10 cellular contexts compared by ENCODE assay signal in genomic region chr7:143395187-143396149, GRCh38. TPM values are rescaled to one million over a fixed set of nuclear protein-coding genes. Genes with fewer than 3 reads are reported as not detected.
DNase-seq lines count a peak whose midpoint lies in the region; ATAC-seq and TF ChIP-seq lines count a peak whose summit lies in the region.
"Had no signal": no experiment of that assay in that cellular context is flagged by ENCODE, and none has a peak within 500 bp of the region (broad histone marks: within the 10 kb centered on the region; RNA-seq: fewer than 3 reads in every experiment).

No MANE protein-coding gene starts in this region.

- H3K4me1 Mint-ChIP-seq in activated T-helper 1 cell treated with anti-CD3 and anti-CD28 coated beads, Interleukin-12 subunit alpha, Interleukin-12 subunit beta, Interleukin-2, Interleukin-4 antibody, amounts not matched to agents 30 ng/mL and 10 ng/mL and 1 ng/mL, durations not matched to agents 14 hours and 24 hours and 36 hours (ENCODE audit: low read depth), result peaks cover 6% of the 10 kb centered on the region

- intact Hi-C loops in activated T-helper 1 cell treated with anti-CD3 and anti-CD28 coated beads, Interleukin-12 subunit alpha, Interleukin-12 subunit beta, Interleukin-2, Interleukin-4 antibody, amounts not matched to agents 30 ng/mL and 10 ng/mL and 1 ng/mL, durations not matched to agents 14 hours and 24 hours and 36 hours (cut with micrococcal nuclease), result no loop called here

- no peaks in the 10 kb centered on the region; the same call in 1 of the 2 replicates for H3K9me3 ChIP-seq in AG04450 (ENCODE audit: control insufficient read depth, insufficient read depth, low read length)

- no peaks in the 10 kb centered on the region for H3K9me3 Mint-ChIP-seq in activated T-helper 1 cell treated with anti-CD3 and anti-CD28 coated beads, Interleukin-12 subunit alpha, Interleukin-12 subunit beta, Interleukin-2, Interleukin-4 antibody, amounts not matched to agents 30 ng/mL and 10 ng/mL and 1 ng/mL, durations not matched to agents 14 hours and 24 hours and 36 hours

- H3K27me3 ChIP-seq in AG04450 (ENCODE audit: control insufficient read depth, insufficient read depth, low read length), result peaks cover 3% of the 10 kb centered on the region

- H3K27ac ChIP-seq in AG04450 (ENCODE audit: low read depth, low read length), result no peak overlapping the region
- H3K27ac ChIP-seq: skin epidermis had no signal

- POLR2A ChIA-PET in AG04450 (lab: Yijun Ruan, JAX), result interaction anchor here (0.5 to 5.5 kb wide), 7 partner anchors 8 to 155 kb away, joined by 3 to 43 read pairs (median 6); partner anchors contain the start of genes CASP2 and ZYX

- CTCF ChIA-PET in AG04450 (lab: Charles Lee), result interaction anchor here (1.1 to 4.4 kb wide), 4 partner anchors 10 to 155 kb away, joined by 6 to 14 read pairs (median 6); no protein-coding TSS in a partner anchor

- H3K4me3 Mint-ChIP-seq in activated T-helper 1 cell treated with anti-CD3 and anti-CD28 coated beads, Interleukin-12 subunit alpha, Interleukin-12 subunit beta, Interleukin-2, Interleukin-4 antibody, amounts not matched to agents 30 ng/mL and 10 ng/mL and 1 ng/mL, durations not matched to agents 14 hours and 24 hours and 36 hours, result no peak overlapping the region

- DNase-seq in AG04450 (ENCODE audit: low read depth, low spot score) (no peak), left lobe of liver (ENCODE audit: low spot score) (peak; percentile 95), NCI-H2029 treated with DMSO at 0.1 percent for 48 hours (lab: John Stamatoyannopoulos, UW) (no peak), NCI-H2081 (lab: John Stamatoyannopoulos, UW) (no peak)
- no peak for DNase-seq in activated T-helper 1 cell treated with anti-CD3 and anti-CD28 coated beads, Interleukin-12 subunit alpha, Interleukin-12 subunit beta, Interleukin-2, Interleukin-4 antibody, amounts not matched to agents 30 ng/mL and 10 ng/mL and 1 ng/mL, durations not matched to agents 14 hours and 24 hours and 36 hours (ENCODE audit: low spot score)
- DNase-seq: NCI-H446 treated with DMSO at 0.1 percent for 48 hours had no signal

- peaks cover 11% of the 10 kb centered on the region for H3K36me3 Mint-ChIP-seq in activated T-helper 1 cell treated with anti-CD3 and anti-CD28 coated beads, Interleukin-12 subunit alpha, Interleukin-12 subunit beta, Interleukin-2, Interleukin-4 antibody, amounts not matched to agents 30 ng/mL and 10 ng/mL and 1 ng/mL, durations not matched to agents 14 hours and 24 hours and 36 hours (ENCODE audit: low read depth)

- H3K4me3 ChIP-seq in AG04450 (ENCODE audit: low read depth, low read length), result no peak overlapping the region
- H3K4me3 ChIP-seq: skin epidermis had no signal

- TF ChIP-seq CTCF in AG04450 (IDR thresholded peaks at IDR 0.05; ENCODE audit: low read depth, low read length), result peak; percentile 28; the same call in 1 of the 2 replicates

- H3K27ac Mint-ChIP-seq in activated T-helper 1 cell treated with anti-CD3 and anti-CD28 coated beads, Interleukin-12 subunit alpha, Interleukin-12 subunit beta, Interleukin-2, Interleukin-4 antibody, amounts not matched to agents 30 ng/mL and 10 ng/mL and 1 ng/mL, durations not matched to agents 14 hours and 24 hours and 36 hours, result peak overlapping the region; percentile 72

- H3K27me3 Mint-ChIP-seq in activated T-helper 1 cell treated with anti-CD3 and anti-CD28 coated beads, Interleukin-12 subunit alpha, Interleukin-12 subunit beta, Interleukin-2, Interleukin-4 antibody, amounts not matched to agents 30 ng/mL and 10 ng/mL and 1 ng/mL, durations not matched to agents 14 hours and 24 hours and 36 hours (ENCODE audit: insufficient read depth), result no peaks in the 10 kb centered on the region

- peak; percentile 45 for ATAC-seq in GM19452 (IDR thresholded peaks at IDR 0.05; ENCODE audit: unreplicated experiment)
- peak; percentile 75 for ATAC-seq in left lobe of liver
- no peak for ATAC-seq in HG03139 (IDR thresholded peaks at IDR 0.05; ENCODE audit: unreplicated experiment)
- ATAC-seq in HG03565 (IDR thresholded peaks at IDR 0.05; ENCODE audit: unreplicated experiment), result no peak

RNA-seq across cellular contexts. Expression of gene EPHA1, which starts 13.2 kb away (rescaled TPM):
- polyA plus RNA-seq in AG04450 (2011; rRNA removed), result 0.09 TPM in 1 of 2 replicates, not detected in the other
- 0.30 TPM in 1 of 2 replicates, not detected in the other for polyA minus RNA-seq in AG04450 (2011; rRNA and poly(A)+ RNA removed)
- total RNA-seq in activated T-helper 1 cell treated with anti-CD3 and anti-CD28 coated beads, Interleukin-12 subunit alpha, Interleukin-12 subunit beta, Interleukin-2, Interleukin-4 antibody, amounts not matched to agents 30 ng/mL and 10 ng/mL and 1 ng/mL, durations not matched to agents 14 hours and 24 hours and 36 hours, result not detected in 2 replicates
- 39.6 TPM for total RNA-seq in left lobe of liver

RNA-seq across cellular contexts. Expression of gene ZYX, which starts 14.3 kb away (rescaled TPM):
- 32.6 and 76.4 TPM in 2 replicates for polyA plus RNA-seq in AG04450 (2011; rRNA removed)
- polyA minus RNA-seq in AG04450 (2011; rRNA and poly(A)+ RNA removed), result 111 and 154 TPM in 2 replicates
- total RNA-seq in activated T-helper 1 cell treated with anti-CD3 and anti-CD28 coated beads, Interleukin-12 subunit alpha, Interleukin-12 subunit beta, Interleukin-2, Interleukin-4 antibody, amounts not matched to agents 30 ng/mL and 10 ng/mL and 1 ng/mL, durations not matched to agents 14 hours and 24 hours and 36 hours, result 73.9 and 78.8 TPM in 2 replicates
- 33.8 TPM for total RNA-seq in left lobe of liver

RNA-seq across cellular contexts. Expression of gene FAM131B, which starts 33.0 kb away (rescaled TPM):
- polyA plus RNA-seq in AG04450 (2011; rRNA removed), result 3.1 and 4.2 TPM in 2 replicates
- polyA minus RNA-seq in AG04450 (2011; rRNA and poly(A)+ RNA removed), result 6.9 and 7.0 TPM in 2 replicates
- total RNA-seq in activated T-helper 1 cell treated with anti-CD3 and anti-CD28 coated beads, Interleukin-12 subunit alpha, Interleukin-12 subunit beta, Interleukin-2, Interleukin-4 antibody, amounts not matched to agents 30 ng/mL and 10 ng/mL and 1 ng/mL, durations not matched to agents 14 hours and 24 hours and 36 hours, result 0.44 and 0.54 TPM in 2 replicates
- total RNA-seq in left lobe of liver, result 0.38 TPM

RNA-seq across cellular contexts. Expression of gene TAS2R60, which starts 47.8 kb away (rescaled TPM):
- polyA plus RNA-seq in AG04450 (2011; rRNA removed), result not detected in 2 replicates
- polyA minus RNA-seq in AG04450 (2011; rRNA and poly(A)+ RNA removed), result not detected in 2 replicates
- not detected in 2 replicates for total RNA-seq in activated T-helper 1 cell treated with anti-CD3 and anti-CD28 coated beads, Interleukin-12 subunit alpha, Interleukin-12 subunit beta, Interleukin-2, Interleukin-4 antibody, amounts not matched to agents 30 ng/mL and 10 ng/mL and 1 ng/mL, durations not matched to agents 14 hours and 24 hours and 36 hours
- 0.38 TPM for total RNA-seq in left lobe of liver

Comparison
In these comparisons a context has a peak if more than half of its experiments do, and no peak if none do; other contexts are left out.
1. ATAC-seq: peak in GM19452 (single experiment) and left lobe of liver (single experiment); none in HG03139 (single experiment) and HG03565 (single experiment).
2. RNA of gene EPHA1, which starts 13.2 kb away (total RNA-seq): 39.6 TPM in left lobe of liver (single experiment); not detected in activated T-helper 1 cell treated with anti-CD3 and anti-CD28 coated beads, Interleukin-12 subunit alpha, Interleukin-12 subunit beta, Interleukin-2, Interleukin-4 antibody, amounts not matched to agents 30 ng/mL and 10 ng/mL and 1 ng/mL, durations not matched to agents 14 hours and 24 hours and 36 hours; every median in the first group is over 10 times any median in the second.